13 cellular contexts compared by ENCODE assay signal in the genomic region with DNA sequence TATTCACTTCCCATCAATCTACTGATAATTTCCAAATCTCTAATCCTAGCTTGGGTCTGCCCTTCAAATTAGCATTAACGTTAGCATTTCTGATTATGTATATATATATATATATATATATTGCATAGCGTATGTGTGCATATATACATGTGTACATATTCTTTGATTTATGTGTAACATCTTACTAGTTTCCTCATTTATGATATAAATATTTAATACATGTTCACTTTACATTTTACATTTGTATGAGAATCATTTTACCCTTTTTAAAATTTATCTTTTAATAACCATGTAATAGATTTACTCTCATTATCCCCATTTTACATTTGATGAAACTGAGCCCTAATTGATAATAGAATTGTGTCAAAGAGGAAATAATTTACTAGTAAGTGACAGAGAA.
"Had no signal": no experiment of that assay in that cellular context is flagged by ENCODE, and none has a peak within 500 bp of the region (broad histone marks: within the 10 kb centered on the region; RNA-seq: fewer than 3 reads in every experiment).

No MANE protein-coding gene starts in this region.

- H3K27ac ChIP-seq: adrenal gland, ascending aorta, body of pancreas, brain microvascular endothelial cell, breast epithelium, cardiac muscle cell had no signal

- H3K4me3 ChIP-seq: adrenal gland, ascending aorta, body of pancreas, breast epithelium, cardiac muscle cell had no signal

- H3K36me3 ChIP-seq: adrenal gland, ascending aorta, brain microvascular endothelial cell, breast epithelium, cardiac muscle cell had no signal

- ATAC-seq: activated naive CD4-positive, alpha-beta T cell treated with anti-CD3 and anti-CD28 coated beads, Interleukin-2, amount 50 U/mL, for 72 hours; activated naive CD8-positive, alpha-beta T cell treated with anti-CD3 and anti-CD28 coated beads, Interleukin-2, amount 50 U/mL, for 24 hours; activated T-cell treated with anti-CD3 and anti-CD28 coated beads, Interleukin-2, amount 50 U/mL, for 4 hours; activated T-cell treated with anti-CD3 and anti-CD28 coated beads, Interleukin-2, amount 50 U/mL, for 72 hours; activated T-helper 17 cell treated with anti-CD3 and anti-CD28 coated beads, Interleukin-2, amount 50 U/mL, for 72 hours; body of pancreas had no signal

- FAIRE-seq: astrocyte, bronchial epithelial cell had no signal

- H3K9me3 ChIP-seq: ascending aorta, body of pancreas had no signal

- H3K4me1 ChIP-seq: adrenal gland, ascending aorta, body of pancreas, breast epithelium had no signal
